In the genomic region with DNA sequence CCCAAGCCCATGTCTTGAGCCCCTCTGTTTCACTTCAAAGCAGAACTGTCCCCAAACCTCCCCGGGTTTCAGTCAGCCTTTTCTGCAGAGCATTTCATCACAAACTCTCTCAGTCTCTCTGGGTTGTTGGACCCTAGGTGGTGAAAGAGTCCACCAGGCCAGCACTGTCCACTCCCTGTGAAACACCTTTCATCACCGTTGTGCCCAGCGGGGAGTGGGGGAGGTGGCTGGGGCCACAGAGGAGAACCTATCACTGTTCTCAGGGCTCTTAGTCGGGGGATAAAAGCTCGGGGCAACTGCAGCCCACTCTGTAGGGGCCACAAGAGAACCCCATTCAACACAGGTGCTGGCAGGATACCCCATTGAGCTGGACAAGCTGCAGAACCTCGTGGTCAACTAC, we compare ENCODE assay signal across 2 cellular contexts.
A peak's percentile ranks its signal among the peaks of the same experiment; 100 is the strongest.
TF ChIP-seq lines count a peak whose summit lies in the region.

No MANE protein-coding gene starts in this region.

TF ChIP-seq in GM23338, 12 proteins besides CTCF, POLR2A, EP300 and RAD21:
- TF ChIP-seq POLR2AphosphoS5 (IDR thresholded peaks at IDR 0.05; ENCODE audit: low read depth) (peak; percentile 23; the same call in 1 of the 2 replicates), NANOG (IDR thresholded peaks at IDR 0.05; ENCODE audit: borderline replicate concordance) (no peak), EZH2phosphoT487 (IDR thresholded peaks at IDR 0.05; ENCODE audit: unreplicated experiment) (no peak), ZNF114 (CRISPR knock-in tag; IDR thresholded peaks at IDR 0.05) (no peak)
TF ChIP-seq in GM23338: peak in this region for 1.

TF ChIP-seq in K562, 482 proteins besides CTCF, POLR2A, EP300 and RAD21:
- TF ChIP-seq GTF2F1 (IDR thresholded peaks at IDR 0.05; ENCODE audit: low read depth, low read length) (no peak), MCM7 (IDR thresholded peaks at IDR 0.05) (no peak), TRIM28 (IDR thresholded peaks at IDR 0.05) (no peak), RBFOX2 (IDR thresholded peaks at IDR 0.05; ENCODE audit: low read depth, low read length) (no peak), ZBTB26 (CRISPR knock-in tag; IDR thresholded peaks at IDR 0.05) (no peak), PHF8 (IDR thresholded peaks at IDR 0.05; ENCODE audit: borderline replicate concordance, low read length) (no peak), MTA2 (IDR thresholded peaks at IDR 0.05; ENCODE audit: low read depth) (no peak), PHF20 (IDR thresholded peaks at IDR 0.05; ENCODE audit: partially characterized antibody) (no peak), BHLHE40 (IDR thresholded peaks at IDR 0.05; ENCODE audit: low read length) (no peak), GATAD2B (IDR thresholded peaks at IDR 0.05; ENCODE audit: borderline replicate concordance) (no peak), TGIF2 (CRISPR knock-in tag; IDR thresholded peaks at IDR 0.05) (no peak), SIRT6 (IDR thresholded peaks at IDR 0.05; ENCODE audit: low read depth, low read length) (no peak), ZNF24 (IDR thresholded peaks at IDR 0.05) (no peak), CHD4 (IDR thresholded peaks at IDR 0.05; ENCODE audit: insufficient read depth, insufficient replicate concordance, low read depth, low read length, poor library complexity, severe bottlenecking) (no peak), HNRNPH1 (optimal IDR thresholded peaks at IDR 0.05; ENCODE audit: low read depth, low read length) (no peak)
- TF ChIP-seq, protein P1, sequence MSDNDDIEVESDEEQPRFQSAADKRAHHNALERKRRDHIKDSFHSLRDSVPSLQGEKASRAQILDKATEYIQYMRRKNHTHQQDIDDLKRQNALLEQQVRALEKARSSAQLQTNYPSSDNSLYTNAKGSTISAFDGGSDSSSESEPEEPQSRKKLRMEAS (CRISPR knock-in tag; IDR thresholded peaks at IDR 0.05): no peak
- TF ChIP-seq, protein P2, sequence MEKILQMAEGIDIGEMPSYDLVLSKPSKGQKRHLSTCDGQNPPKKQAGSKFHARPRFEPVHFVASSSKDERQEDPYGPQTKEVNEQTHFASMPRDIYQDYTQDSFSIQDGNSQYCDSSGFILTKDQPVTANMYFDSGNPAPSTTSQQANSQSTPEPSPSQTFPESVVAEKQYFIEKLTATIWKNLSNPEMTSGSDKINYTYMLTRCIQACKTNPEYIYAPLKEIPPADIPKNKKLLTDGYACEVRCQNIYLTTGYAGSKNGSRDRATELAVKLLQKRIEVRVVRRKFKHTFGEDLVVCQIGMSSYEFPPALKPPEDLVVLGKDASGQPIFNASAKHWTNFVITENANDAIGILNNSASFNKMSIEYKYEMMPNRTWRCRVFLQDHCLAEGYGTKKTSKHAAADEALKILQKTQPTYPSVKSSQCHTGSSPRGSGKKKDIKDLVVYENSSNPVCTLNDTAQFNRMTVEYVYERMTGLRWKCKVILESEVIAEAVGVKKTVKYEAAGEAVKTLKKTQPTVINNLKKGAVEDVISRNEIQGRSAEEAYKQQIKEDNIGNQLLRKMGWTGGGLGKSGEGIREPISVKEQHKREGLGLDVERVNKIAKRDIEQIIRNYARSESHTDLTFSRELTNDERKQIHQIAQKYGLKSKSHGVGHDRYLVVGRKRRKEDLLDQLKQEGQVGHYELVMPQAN (IDR thresholded peaks at IDR 0.05; ENCODE audit: borderline replicate concordance): no peak
- TF ChIP-seq, protein P3, sequence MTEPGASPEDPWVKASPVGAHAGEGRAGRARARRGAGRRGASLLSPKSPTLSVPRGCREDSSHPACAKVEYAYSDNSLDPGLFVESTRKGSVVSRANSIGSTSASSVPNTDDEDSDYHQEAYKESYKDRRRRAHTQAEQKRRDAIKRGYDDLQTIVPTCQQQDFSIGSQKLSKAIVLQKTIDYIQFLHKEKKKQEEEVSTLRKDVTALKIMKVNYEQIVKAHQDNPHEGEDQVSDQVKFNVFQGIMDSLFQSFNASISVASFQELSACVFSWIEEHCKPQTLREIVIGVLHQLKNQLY (CRISPR knock-in tag; conservative IDR thresholded peaks at IDR 0.05): no peak
